In genomic region chr12:15497621-15498285, GRCh38 we compare ENCODE assay signal across 30 cellular contexts.
DNase-seq lines count a peak whose midpoint lies in the region; ATAC-seq, FAIRE-seq and TF ChIP-seq lines count a peak whose summit lies in the region.
"Had no signal": no experiment of that assay in that cellular context is flagged by ENCODE, and none has a peak within 500 bp of the region (broad histone marks: within the 10 kb centered on the region; RNA-seq: fewer than 3 reads in every experiment).

No MANE protein-coding gene starts in this region.

- H3K27ac Mint-ChIP-seq in stimulated activated naive B cell treated with anti-CD40 and anti-IgM and Interleukin-4, amounts not matched to agents 10 μg/mL and 1 μg/mL and 100 μg/mL, for 72 hours = no peak overlapping the region
- H3K27ac Mint-ChIP-seq: activated CD4-positive, alpha-beta memory T cell treated with anti-CD3 and anti-CD28 coated beads, Interleukin-2, amount 10 ng/mL, durations not matched to agents 7 days and 5 days; CD8-positive, alpha-beta memory T cell; natural killer cell; stimulated activated naive CD8-positive, alpha-beta T cell treated with anti-CD3 and anti-CD28 coated beads, Interleukin-15, Interleukin-2, amounts not matched to agents 100 ng/mL and 50 ng/mL, for 24 hours had no signal

- DNase-seq in DMS 273 (lab: John Stamatoyannopoulos, UW; ENCODE audit: unreplicated experiment) = peak; percentile 14
- no peak for DNase-seq in DMS 273 treated with DMSO at 0.1 percent for 48 hours (lab: John Stamatoyannopoulos, UW)
- peak; percentile 73 for DNase-seq in OCI-M1 (lab: John Stamatoyannopoulos, UW)
- no peak for DNase-seq in keratinocyte (ENCODE audit: low read depth, low spot score)
- DNase-seq in small intestine = peak; percentile 18
- no peak for DNase-seq in stimulated activated naive B cell treated with anti-CD40 and anti-IgM and Interleukin-4, amounts not matched to agents 10 μg/mL and 1 μg/mL and 100 μg/mL, for 72 hours
- DNase-seq: activated CD4-positive, alpha-beta memory T cell treated with anti-CD3 and anti-CD28 coated beads, Interleukin-2, amount 10 ng/mL, durations not matched to agents 7 days and 5 days; activated CD4-positive, CD25-positive, alpha-beta regulatory T cell; activated effector memory CD4-positive, alpha-beta T cell treated with anti-CD3 and anti-CD28 coated beads, Interleukin-2, amount 50 U/mL, for 16 hours; CD8-positive, alpha-beta memory T cell; effector CD4-positive, alpha-beta T cell; foreskin fibroblast; GDM1; left ventricle myocardium superior; natural killer cell; NCI-H1694 treated with DMSO at 0.1 percent for 48 hours; NCI-H2171; NCI-H524 treated with DMSO at 0.1 percent for 48 hours; NK-92 treated with Interleukin-12 subunit alpha and Interleukin-12 subunit beta, amount 100 ng/mL, for 24 hours; pancreas; stimulated activated CD4-positive, alpha-beta T cell treated with anti-CD3 and anti-CD28 coated beads, Interleukin-12 subunit alpha, Interleukin-12 subunit beta, amount 100 ng/mL, for 4 hours; T1000; thyroid gland had no signal

- H3K27ac ChIP-seq in keratinocyte (ENCODE audit: control insufficient read depth, insufficient read depth, low read length) (no peak overlapping the region), small intestine (ENCODE audit: low read depth in 1 of 2, low read length in 1 of 2) (no peak overlapping the region)
- H3K27ac ChIP-seq: 22Rv1, epithelial cell of prostate, KMS-11, pancreas, right atrium auricular region, thyroid gland had no signal

- no peak overlapping the region for H3K9ac ChIP-seq in keratinocyte (ENCODE audit: control insufficient read depth, extremely low read depth, insufficient read depth, low read length)
- H3K9ac ChIP-seq: KMS-11 had no signal

- no peaks in the 10 kb centered on the region for H3K9me1 ChIP-seq in keratinocyte (ENCODE audit: control insufficient read depth, extremely low read depth, insufficient read depth, low read length)

- H3K4me3 ChIP-seq in keratinocyte (ENCODE audit: control insufficient read depth in 2 of 3, extremely low read depth in 1 of 3, insufficient read depth in 2 of 3, low read depth in 1 of 3, low read length in 3 of 3) (no peak overlapping the region), small intestine (ENCODE audit: low read depth in 1 of 2, low read length in 2 of 2) (no peak overlapping the region)
- H3K4me3 ChIP-seq: pancreas, right atrium auricular region, thyroid gland had no signal

- peak overlapping the region; percentile 15 for H3K4me2 ChIP-seq in keratinocyte (ENCODE audit: control insufficient read depth, extremely low read depth, insufficient read depth, low read depth, low read length)
- H3K4me2 ChIP-seq: KMS-11 had no signal

- H3K4me1 ChIP-seq in keratinocyte (ENCODE audit: control insufficient read depth, extremely low read depth, insufficient read depth, low read length) = no peaks in the 10 kb centered on the region
- no peaks in the 10 kb centered on the region for H3K4me1 ChIP-seq in small intestine (ENCODE audit: control insufficient read depth in 2 of 2, insufficient read depth in 1 of 2, low read depth in 1 of 2, low read length in 1 of 2)
- H3K4me1 ChIP-seq: right atrium auricular region, thyroid gland had no signal

- H3K36me3 ChIP-seq in keratinocyte (ENCODE audit: control insufficient read depth in 2 of 2, extremely low read depth in 1 of 2, insufficient read depth in 2 of 2, low read length in 2 of 2) (no peaks in the 10 kb centered on the region), small intestine (ENCODE audit: control insufficient read depth in 2 of 2, insufficient read depth in 2 of 2, low read length in 2 of 2) (no peaks in the 10 kb centered on the region)
- H3K36me3 ChIP-seq: pancreas, right atrium auricular region, thyroid gland had no signal

- no peak for ATAC-seq in stimulated activated naive B cell treated with anti-CD40 and anti-IgM and Interleukin-4, amounts not matched to agents 10 μg/mL and 1 μg/mL and 100 μg/mL, for 72 hours (replicated peaks)
- ATAC-seq in GM21786 (IDR thresholded peaks at IDR 0.05; ENCODE audit: unreplicated experiment) (no peak), GM18867 (IDR thresholded peaks at IDR 0.05; ENCODE audit: unreplicated experiment) (no peak)
- ATAC-seq: left ventricle myocardium superior, natural killer cell, pancreas had no signal

- 23 to 55% (median 36%) methylated on average over 4 of the region's 4 CpGs for WGBS in small intestine, 3 donors

- dilution Hi-C loops in keratinocyte (cut with MboI; ENCODE audit: extremely low pct_ligation_motif_present, low sequenced_read_pairs) = no loop called here

- H3K9me3 Mint-ChIP-seq in stimulated activated naive B cell treated with anti-CD40 and anti-IgM and Interleukin-4, amounts not matched to agents 10 μg/mL and 1 μg/mL and 100 μg/mL, for 72 hours = peaks cover under 1 to 2% of the 10 kb centered on the region in 2 donors
- H3K9me3 Mint-ChIP-seq: activated CD4-positive, alpha-beta memory T cell treated with anti-CD3 and anti-CD28 coated beads, Interleukin-2, amount 10 ng/mL, durations not matched to agents 7 days and 5 days; stimulated activated naive CD8-positive, alpha-beta T cell treated with anti-CD3 and anti-CD28 coated beads, Interleukin-15, Interleukin-2, amounts not matched to agents 100 ng/mL and 50 ng/mL, for 24 hours had no signal

- H3K36me3 Mint-ChIP-seq in stimulated activated naive B cell treated with anti-CD40 and anti-IgM and Interleukin-4, amounts not matched to agents 10 μg/mL and 1 μg/mL and 100 μg/mL, for 72 hours = no peaks in the 10 kb centered on the region
- H3K36me3 Mint-ChIP-seq: CD8-positive, alpha-beta memory T cell; natural killer cell had no signal

- H3K27me3 Mint-ChIP-seq in stimulated activated naive B cell treated with anti-CD40 and anti-IgM and Interleukin-4, amounts not matched to agents 10 μg/mL and 1 μg/mL and 100 μg/mL, for 72 hours = peaks cover 20 to 23% of the 10 kb centered on the region in 2 donors

- no peak for FAIRE-seq in keratinocyte (lab: Jason Lieb, UNC)
- no peak for FAIRE-seq in small intestine (lab: Jason Lieb, UNC)

- no peak overlapping the region for H3K4me3 Mint-ChIP-seq in stimulated activated naive B cell treated with anti-CD40 and anti-IgM and Interleukin-4, amounts not matched to agents 10 μg/mL and 1 μg/mL and 100 μg/mL, for 72 hours
- H3K4me3 Mint-ChIP-seq: activated CD4-positive, alpha-beta memory T cell treated with anti-CD3 and anti-CD28 coated beads, Interleukin-2, amount 10 ng/mL, durations not matched to agents 7 days and 5 days; CD8-positive, alpha-beta memory T cell; natural killer cell; stimulated activated naive CD8-positive, alpha-beta T cell treated with anti-CD3 and anti-CD28 coated beads, Interleukin-15, Interleukin-2, amounts not matched to agents 100 ng/mL and 50 ng/mL, for 24 hours had no signal

- H3K79me2 ChIP-seq in keratinocyte (ENCODE audit: control insufficient read depth, insufficient read depth, low read length) = no peaks in the 10 kb centered on the region

- H3K27me3 ChIP-seq in keratinocyte (ENCODE audit: control insufficient read depth, extremely low read depth, insufficient read depth, low read length) = no peaks in the 10 kb centered on the region
- no peaks in the 10 kb centered on the region for H3K27me3 ChIP-seq in small intestine (ENCODE audit: control insufficient read depth in 2 of 2, insufficient read depth in 2 of 2, low read length in 2 of 2)
- H3K27me3 ChIP-seq: right atrium auricular region, thyroid gland had no signal

- peak overlapping the region; percentile 17 for H2AFZ ChIP-seq in keratinocyte (ENCODE audit: control insufficient read depth, low read length)

- no peaks in the 10 kb centered on the region for H3K9me3 ChIP-seq in keratinocyte (ENCODE audit: control insufficient read depth, low read depth, low read length)
- H3K9me3 ChIP-seq in small intestine (ENCODE audit: control insufficient read depth, low read depth) = no peaks in the 10 kb centered on the region
- H3K9me3 ChIP-seq: thyroid gland had no signal

- H4K20me1 ChIP-seq in keratinocyte (ENCODE audit: control insufficient read depth, extremely low read depth, insufficient read depth, low read length) = no peaks in the 10 kb centered on the region

- no peak for TF ChIP-seq CTCF in keratinocyte (optimal IDR thresholded peaks at IDR 0.05 in 1 of 3, IDR thresholded peaks at IDR 0.05 in 1 of 3, conservative IDR thresholded peaks at IDR 0.05 in 1 of 3; ENCODE audit: extremely low read depth in 1 of 3, insufficient read depth in 2 of 3, low read length in 3 of 3)

- H3K4me1 Mint-ChIP-seq in stimulated activated naive B cell treated with anti-CD40 and anti-IgM and Interleukin-4, amounts not matched to agents 10 μg/mL and 1 μg/mL and 100 μg/mL, for 72 hours = peaks cover 10 to 13% of the 10 kb centered on the region in 2 donors
- H3K4me1 Mint-ChIP-seq: activated CD4-positive, alpha-beta memory T cell treated with anti-CD3 and anti-CD28 coated beads, Interleukin-2, amount 10 ng/mL, durations not matched to agents 7 days and 5 days had no signal

Comparison
In these comparisons a context has a peak if more than half of its experiments do, and no peak if none do; other contexts are left out.
1. DNase-seq: peak in DMS 273 (single experiment), OCI-M1 (single experiment) and small intestine (single experiment); none in DMS 273 treated with DMSO at 0.1 percent for 48 hours (single experiment), keratinocyte (single experiment) and stimulated activated naive B cell treated with anti-CD40 and anti-IgM and Interleukin-4, amounts not matched to agents 10 μg/mL and 1 μg/mL and 100 μg/mL, for 72 hours (single experiment).